18 cellular contexts compared by ENCODE assay signal in the genomic region with DNA sequence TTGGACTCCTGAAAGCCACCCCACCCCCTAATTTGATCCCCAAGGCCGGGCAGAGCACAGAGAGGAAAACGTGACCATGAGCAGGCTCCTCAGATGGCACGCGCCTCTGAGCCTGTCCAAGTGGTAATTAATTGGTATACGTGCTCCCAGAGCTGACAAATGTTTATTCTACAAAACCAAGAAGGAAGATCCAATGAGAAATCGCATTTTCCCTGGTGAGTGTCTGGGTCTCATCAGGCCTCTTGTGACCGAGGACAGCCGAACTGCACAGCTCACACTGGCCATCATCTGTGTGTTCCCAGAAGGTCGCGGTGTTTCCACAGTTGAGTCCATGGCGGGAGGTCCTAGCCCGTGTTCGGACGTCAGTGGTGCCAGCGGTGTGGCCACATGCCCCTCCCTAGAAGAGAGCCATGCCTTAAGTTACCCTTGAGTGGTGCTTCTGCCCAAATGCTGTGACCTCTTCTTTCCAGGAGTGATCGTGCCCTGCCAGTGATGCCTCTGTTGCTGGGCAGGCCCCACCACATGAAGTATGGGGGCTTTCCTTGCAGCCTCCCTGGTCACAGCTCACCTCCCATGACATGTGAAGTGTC.
DNase-seq lines count a peak whose midpoint lies in the region; ATAC-seq and TF ChIP-seq lines count a peak whose summit lies in the region.
"Had no signal": no experiment of that assay in that cellular context is flagged by ENCODE, and none has a peak within 500 bp of the region (broad histone marks: within the 10 kb centered on the region; RNA-seq: fewer than 3 reads in every experiment).

No MANE protein-coding gene starts in this region.

- H3K27me3 ChIP-seq in hepatocyte (no peaks in the 10 kb centered on the region), neural progenitor cell (no peaks in the 10 kb centered on the region), transverse colon (no peaks in the 10 kb centered on the region)
- H3K27me3 ChIP-seq: MG63, SJSA1 had no signal

- TF ChIP-seq EP300 in transverse colon (IDR thresholded peaks at IDR 0.05; ENCODE audit: low read depth), result no peak

- H3K27ac ChIP-seq in hepatocyte, result peak overlapping the region; percentile 82
- H3K27ac ChIP-seq in neural progenitor cell, result no peak overlapping the region
- H3K27ac ChIP-seq in transverse colon, result peak overlapping the region in 2 of 4 donors; percentile 8 to 32
- H3K27ac ChIP-seq: SJSA1 had no signal

- peaks cover 4% of the 10 kb centered on the region for H3K4me1 Mint-ChIP-seq in activated CD8-positive, alpha-beta memory T cell treated with anti-CD3 and anti-CD28 coated beads, Interleukin-2, amount 10 ng/mL, durations not matched to agents 7 days and 5 days
- peaks cover 49% of the 10 kb centered on the region for H3K4me1 Mint-ChIP-seq in neural progenitor cell
- H3K4me1 Mint-ChIP-seq: CD14-positive monocyte had no signal

- TF ChIP-seq CTCF in hepatocyte (IDR thresholded peaks at IDR 0.05; ENCODE audit: poor library complexity) (no peak), neural progenitor cell (IDR thresholded peaks at IDR 0.05) (no peak), transverse colon (IDR thresholded peaks at IDR 0.05) (no peak)

- in situ Hi-C loops in transverse colon (cut with MboI; ENCODE audit: low pct_ligation_motif_present in 1 of 4, low pct_unique_long_range_greater_than_20kb in 1 of 4, low sequenced_read_pairs in 3 of 4), result no loop called here

- WGBS in hepatocyte (ENCODE audit: low lambda C conversion rate, missing lambda C conversion rate), result 94% methylated on average over 16 of the region's 16 CpGs
- WGBS in transverse colon (ENCODE audit: low coverage in 1 of 2), 2 donors, result 73% methylated on average over 16 of the region's 16 CpGs; no CpG with 5 or more reads in 1 of the 2 donors

- H3K4me3 ChIP-seq in hepatocyte (no peak overlapping the region), neural progenitor cell (no peak overlapping the region), transverse colon (no peak overlapping the region)
- H3K4me3 ChIP-seq: MG63, SJSA1 had no signal

- H3K36me3 Mint-ChIP-seq in activated CD8-positive, alpha-beta memory T cell treated with anti-CD3 and anti-CD28 coated beads, Interleukin-2, amount 10 ng/mL, durations not matched to agents 7 days and 5 days, result no peaks in the 10 kb centered on the region
- peaks cover 2% of the 10 kb centered on the region for H3K36me3 Mint-ChIP-seq in neural progenitor cell
- H3K36me3 Mint-ChIP-seq: CD14-positive monocyte had no signal

- H3K9me2 ChIP-seq in hepatocyte (replicated peaks; ENCODE audit: insufficient read depth), result no peaks in the 10 kb centered on the region

- intact Hi-C loops in transverse colon (cut with DNase I; ENCODE audit: low total_unique reads), result no loop called here

- H3K4me1 ChIP-seq in hepatocyte (ENCODE audit: insufficient read depth), result peaks cover 75% of the 10 kb centered on the region
- H3K4me1 ChIP-seq in neural progenitor cell, result peaks cover 35% of the 10 kb centered on the region
- peaks cover 0 to 7% (median 0%) of the 10 kb centered on the region in 4 donors for H3K4me1 ChIP-seq in transverse colon
- H3K4me1 ChIP-seq: SJSA1 had no signal

- peaks cover 2% of the 10 kb centered on the region for H3K27me3 Mint-ChIP-seq in activated CD8-positive, alpha-beta memory T cell treated with anti-CD3 and anti-CD28 coated beads, Interleukin-2, amount 10 ng/mL, durations not matched to agents 7 days and 5 days
- H3K27me3 Mint-ChIP-seq in neural progenitor cell (ENCODE audit: insufficient read depth, low read depth), result peaks cover 14% of the 10 kb centered on the region

- no peak overlapping the region for H3K4me3 Mint-ChIP-seq in activated CD8-positive, alpha-beta memory T cell treated with anti-CD3 and anti-CD28 coated beads, Interleukin-2, amount 10 ng/mL, durations not matched to agents 7 days and 5 days
- no peak overlapping the region for H3K4me3 Mint-ChIP-seq in neural progenitor cell
- H3K4me3 Mint-ChIP-seq: CD14-positive monocyte, HFFc6 had no signal

- H3K9me3 ChIP-seq in hepatocyte (ENCODE audit: low read depth) (no peaks in the 10 kb centered on the region), neural progenitor cell (ENCODE audit: low read depth) (no peaks in the 10 kb centered on the region), transverse colon (no peaks in the 10 kb centered on the region)
- H3K9me3 ChIP-seq: MG63, SJSA1 had no signal

- peaks cover 28% of the 10 kb centered on the region for H3F3A ChIP-seq in neural progenitor cell (ENCODE audit: low read depth)

- H3K9me3 Mint-ChIP-seq in activated CD8-positive, alpha-beta memory T cell treated with anti-CD3 and anti-CD28 coated beads, Interleukin-2, amount 10 ng/mL, durations not matched to agents 7 days and 5 days (ENCODE audit: low read depth), result no peaks in the 10 kb centered on the region
- H3K9me3 Mint-ChIP-seq in neural progenitor cell, result peaks cover 21% of the 10 kb centered on the region
- H3K9me3 Mint-ChIP-seq: HFFc6 had no signal

- no peak for ATAC-seq in activated CD8-positive, alpha-beta memory T cell treated with anti-CD3 and anti-CD28 coated beads, Interleukin-2, amount 10 ng/mL, durations not matched to agents 7 days and 5 days

- no peak for TF ChIP-seq POLR2A in transverse colon (IDR thresholded peaks at IDR 0.05)

- no peak overlapping the region for H3K27ac Mint-ChIP-seq in activated CD8-positive, alpha-beta memory T cell treated with anti-CD3 and anti-CD28 coated beads, Interleukin-2, amount 10 ng/mL, durations not matched to agents 7 days and 5 days
- H3K27ac Mint-ChIP-seq in neural progenitor cell, result peak overlapping the region; percentile 96
- H3K27ac Mint-ChIP-seq: HFFc6 had no signal

- H3K79me2 ChIP-seq in hepatocyte (no peaks in the 10 kb centered on the region), neural progenitor cell (ENCODE audit: low read depth) (no peaks in the 10 kb centered on the region)

- H2AFZ ChIP-seq in hepatocyte (no peak overlapping the region), neural progenitor cell (replicated peaks) (no peak overlapping the region)

- H3K4me2 ChIP-seq in hepatocyte (no peak overlapping the region), neural progenitor cell (no peak overlapping the region)

- no peaks in the 10 kb centered on the region for H4K20me1 ChIP-seq in hepatocyte (ENCODE audit: insufficient read depth, poor library complexity, severe bottlenecking)
- H4K20me1 ChIP-seq in neural progenitor cell (ENCODE audit: low read depth), result no peaks in the 10 kb centered on the region

- no peaks in the 10 kb centered on the region for H3K36me3 ChIP-seq in hepatocyte (replicated peaks; ENCODE audit: insufficient read depth, low read depth)
- no peaks in the 10 kb centered on the region for H3K36me3 ChIP-seq in neural progenitor cell
- H3K36me3 ChIP-seq in transverse colon, result no peaks in the 10 kb centered on the region
- H3K36me3 ChIP-seq: MG63, SJSA1 had no signal

- peak; percentile 33 for DNase-seq in activated CD8-positive, alpha-beta memory T cell treated with anti-CD3 and anti-CD28 coated beads, Interleukin-2, amount 10 ng/mL, durations not matched to agents 7 days and 5 days
- no peak for DNase-seq in activated CD8-positive, alpha-beta memory T cell treated with anti-CD3 and anti-CD28 coated beads, Interleukin-2, amount 50 U/mL, for 4 hours
- DNase-seq in hepatocyte (ENCODE audit: low spot score), result no peak
- no peak for DNase-seq in neural progenitor cell (ENCODE audit: low spot score)
- DNase-seq in NCI-H2196 treated with DMSO at 0.1 percent for 48 hours (lab: John Stamatoyannopoulos, UW; ENCODE audit: unreplicated experiment), result no peak
- DNase-seq in superior temporal gyrus (ENCODE audit: extremely low spot score), result no peak
- no peak for DNase-seq in RKO (ENCODE audit: low spot score)
- DNase-seq in transverse colon, result no peak
- DNase-seq: COR-L47, HFFc6, KG1, MG63, NCI-H1092 treated with DMSO at 0.1 percent for 48 hours, NCI-H187, NCI-H524 treated with DMSO at 0.1 percent for 48 hours, RPMI8226 had no signal

- CTCF ChIA-PET in activated CD8-positive, alpha-beta memory T cell treated with anti-CD3 and anti-CD28 coated beads, Interleukin-2, amount 10 ng/mL, durations not matched to agents 7 days and 5 days (lab: Charles Lee), result no interaction called here

- H3K9ac ChIP-seq in neural progenitor cell, result no peak overlapping the region
